Comparison of ENCODE assay signal across 8 cellular contexts in the genomic region with DNA sequence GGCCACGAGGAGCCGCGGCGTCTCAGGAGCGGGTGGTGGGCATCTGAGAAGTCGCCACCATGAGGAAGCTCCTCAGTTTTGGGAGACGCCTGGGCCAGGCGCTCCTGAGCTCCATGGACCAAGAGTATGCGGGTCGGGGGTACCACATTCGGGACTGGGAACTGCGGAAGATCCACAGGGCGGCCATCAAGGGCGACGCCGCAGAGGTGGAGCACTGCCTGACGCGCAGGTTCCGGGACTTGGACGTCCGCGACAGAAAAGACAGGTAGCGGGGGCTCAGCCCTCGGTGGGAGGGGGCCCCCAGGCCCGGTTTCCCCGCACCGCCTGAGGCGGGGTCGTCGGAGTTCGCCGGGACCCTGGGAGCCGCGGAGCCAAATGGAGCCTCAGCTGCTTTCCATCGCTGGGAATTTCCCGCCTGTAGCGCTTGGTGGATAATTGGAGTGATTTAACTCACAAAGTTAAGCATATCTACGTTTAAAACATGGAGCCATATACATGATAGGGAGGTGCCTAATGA. TPM values are rescaled to one million over a fixed set of nuclear protein-coding genes. Genes with fewer than 3 reads are reported as not detected.
DNase-seq lines count a peak whose midpoint lies in the region; ATAC-seq and TF ChIP-seq lines count a peak whose summit lies in the region.

No MANE protein-coding gene starts in this region.

- H3K27me3 Mint-ChIP-seq in activated CD4-positive, alpha-beta T cell treated with anti-CD3 and anti-CD28 coated beads, Interleukin-2, amount 10 ng/mL, durations not matched to agents 24 days and 14 days: peaks cover 60% of the 10 kb centered on the region

- intact Hi-C loops in activated CD4-positive, alpha-beta T cell treated with anti-CD3 and anti-CD28 coated beads, Interleukin-2, amount 10 ng/mL, durations not matched to agents 24 days and 14 days (cut with micrococcal nuclease): no loop called here
- intact Hi-C loops in sigmoid colon (cut with DNase I): no loop called here

- no peak for TF ChIP-seq POLR2A in sigmoid colon (IDR thresholded peaks at IDR 0.05)

- TF ChIP-seq EP300 in sigmoid colon (IDR thresholded peaks at IDR 0.05): no peak

- 2 to 3% methylated on average over 38 of the region's 38 CpGs for WGBS in sigmoid colon, 2 donors

- no peaks in the 10 kb centered on the region for H3K36me3 ChIP-seq in sigmoid colon

- no peaks in the 10 kb centered on the region for H3K36me3 Mint-ChIP-seq in activated CD4-positive, alpha-beta T cell treated with anti-CD3 and anti-CD28 coated beads, Interleukin-2, amount 10 ng/mL, durations not matched to agents 24 days and 14 days (ENCODE audit: low read depth)

- H3K27me3 ChIP-seq in sigmoid colon: peaks cover 4 to 58% (median 22%) of the 10 kb centered on the region in 3 donors

- H3K9me3 Mint-ChIP-seq in activated CD4-positive, alpha-beta T cell treated with anti-CD3 and anti-CD28 coated beads, Interleukin-2, amount 10 ng/mL, durations not matched to agents 24 days and 14 days: no peaks in the 10 kb centered on the region

- ATAC-seq in HG03097 (IDR thresholded peaks at IDR 0.05; ENCODE audit: low FRiP score, unreplicated experiment): no peak
- no peak for ATAC-seq in GM18870 (IDR thresholded peaks at IDR 0.05; ENCODE audit: unreplicated experiment)

- peak overlapping the region; percentile 76 for H3K4me3 ChIP-seq in WI38 (ENCODE audit: low read depth, low read length)
- H3K4me3 ChIP-seq in fibroblast of mammary gland (ENCODE audit: control insufficient read depth, low read depth, low read length): peak overlapping the region; percentile 46
- peak overlapping the region; percentile 10 to 52 (median 38) for H3K4me3 ChIP-seq in sigmoid colon

- peak overlapping the region; percentile 88 for H3K4me3 Mint-ChIP-seq in activated CD4-positive, alpha-beta T cell treated with anti-CD3 and anti-CD28 coated beads, Interleukin-2, amount 10 ng/mL, durations not matched to agents 24 days and 14 days

- peaks cover 0 to 17% (median 16%) of the 10 kb centered on the region in 4 donors for H3K4me1 ChIP-seq in sigmoid colon

- no peak overlapping the region for H3K27ac ChIP-seq in sigmoid colon

- H3K9me3 ChIP-seq in sigmoid colon: no peaks in the 10 kb centered on the region

- H3K4me1 Mint-ChIP-seq in activated CD4-positive, alpha-beta T cell treated with anti-CD3 and anti-CD28 coated beads, Interleukin-2, amount 10 ng/mL, durations not matched to agents 24 days and 14 days: peaks cover 4% of the 10 kb centered on the region

- peak overlapping the region; percentile 72 for H3K27ac Mint-ChIP-seq in activated CD4-positive, alpha-beta T cell treated with anti-CD3 and anti-CD28 coated beads, Interleukin-2, amount 10 ng/mL, durations not matched to agents 24 days and 14 days

- TF ChIP-seq CTCF in WI38 (IDR thresholded peaks at IDR 0.05; ENCODE audit: low read depth, low read length) (no peak), fibroblast of mammary gland (conservative IDR thresholded peaks at IDR 0.05; ENCODE audit: control insufficient read depth, insufficient read depth, low read depth, low read length) (no peak), sigmoid colon (IDR thresholded peaks at IDR 0.05) (no peak)

- peak; percentile 70 for DNase-seq in activated CD4-positive, alpha-beta T cell treated with anti-CD3 and anti-CD28 coated beads, Interleukin-2, amount 10 ng/mL, durations not matched to agents 24 days and 14 days
- DNase-seq in activated CD4-positive, alpha-beta T cell treated with anti-CD3 and anti-CD28 coated beads, Interleukin-2, amount 50 U/mL, for 4 hours: no peak
- DNase-seq in fibroblast of mammary gland (ENCODE audit: low read depth) (no peak), sigmoid colon (no peak), AG08395 (ENCODE audit: low spot score) (no peak)

RNA-seq across cellular contexts. Expression of a gene that starts 0.4 kb away (rescaled TPM):
- total RNA-seq in activated CD4-positive, alpha-beta T cell treated with anti-CD3 and anti-CD28 coated beads, Interleukin-2, amount 10 ng/mL, durations not matched to agents 24 days and 14 days: 0.65 and 1.1 TPM in 2 replicates
- under 1 TPM in 1 of 4 donors, not detected in 3; under 0.01 TPM for total RNA-seq in sigmoid colon
- under 1 TPM in 1 of 3 donors, not detected in 2; 0.60 TPM for polyA plus RNA-seq in sigmoid colon

RNA-seq across cellular contexts. Expression of a gene that starts 50.8 kb away (rescaled TPM):
- total RNA-seq in activated CD4-positive, alpha-beta T cell treated with anti-CD3 and anti-CD28 coated beads, Interleukin-2, amount 10 ng/mL, durations not matched to agents 24 days and 14 days: 86.7 and 86.8 TPM in 2 replicates
- total RNA-seq in sigmoid colon: 10 to 100 TPM in 2 of 4 donors, 1 to 10 TPM in 2; 8.2 to 17.2 (median 10.3) TPM
- polyA plus RNA-seq in sigmoid colon: 10 to 100 TPM in 1 of 3 donors, 1 to 10 TPM in 2; 5.5 to 23.6 (median 7.8) TPM
